In genomic region chr2:235567842-235568241, GRCh38 we compare ENCODE assay signal across 15 cellular contexts.
"Had no signal": no experiment of that assay in that cellular context is flagged by ENCODE, and none has a peak within 500 bp of the region (broad histone marks: within the 10 kb centered on the region; RNA-seq: fewer than 3 reads in every experiment).

No MANE protein-coding gene starts in this region.

- ATAC-seq: left lung; naive thymus-derived CD8-positive, alpha-beta T cell; stimulated activated naive CD8-positive, alpha-beta T cell treated with anti-CD3 and anti-CD28 coated beads, Interleukin-15, amount 100 ng/mL, for 72 hours; upper lobe of right lung had no signal

- H3K36me3 ChIP-seq: left lung, right atrium auricular region, upper lobe of right lung had no signal

- H3K9me3 Mint-ChIP-seq: activated CD4-positive, alpha-beta T cell treated with anti-CD3 and anti-CD28 coated beads, Interleukin-2, amount 10 ng/mL, durations not matched to agents 24 days and 14 days had no signal

- H3K4me3 ChIP-seq: left lung, mucosa of descending colon, right atrium auricular region, skin epidermis, upper lobe of right lung had no signal

- H3K4me1 Mint-ChIP-seq: memory B cell; stimulated activated naive CD8-positive, alpha-beta T cell treated with anti-CD3 and anti-CD28 coated beads, Interleukin-15, amount 100 ng/mL, for 72 hours had no signal

- H3K27ac ChIP-seq: left lung, right atrium auricular region, skin epidermis, upper lobe of right lung had no signal

- H3K9me3 ChIP-seq: mucosa of descending colon, upper lobe of right lung had no signal

- H3K27ac Mint-ChIP-seq: activated CD4-positive, alpha-beta T cell treated with anti-CD3 and anti-CD28 coated beads, Interleukin-2, amount 10 ng/mL, durations not matched to agents 24 days and 14 days; memory B cell; naive thymus-derived CD8-positive, alpha-beta T cell; stimulated activated naive CD8-positive, alpha-beta T cell treated with anti-CD3 and anti-CD28 coated beads, Interleukin-15, amount 100 ng/mL, for 72 hours had no signal

- DNase-seq: activated CD4-positive, alpha-beta T cell treated with anti-CD3 and anti-CD28 coated beads, Interleukin-2, amount 10 ng/mL, durations not matched to agents 24 days and 14 days; activated CD4-positive, CD25-positive, alpha-beta regulatory T cell; activated naive CD4-positive, alpha-beta T cell treated with Interleukin-2 at 50 U/mL for 16 hours; activated T-cell treated with anti-CD3 and anti-CD28 coated beads for 4 hours; left lung; mucosa of descending colon; naive thymus-derived CD8-positive, alpha-beta T cell; stimulated activated CD4-positive, alpha-beta T cell treated with anti-CD3 and anti-CD28 coated beads, Interleukin-4, amount 100 ng/mL, for 4 hours; stimulated activated CD8-positive, alpha-beta memory T cell treated with anti-CD3 and anti-CD28 coated beads, Interleukin-4, amount 100 ng/mL, for 48 hours; SW 1271; upper lobe of right lung had no signal

- H3K27me3 ChIP-seq: left lung, right atrium auricular region, upper lobe of right lung had no signal

- H3K4me3 Mint-ChIP-seq: activated CD4-positive, alpha-beta T cell treated with anti-CD3 and anti-CD28 coated beads, Interleukin-2, amount 10 ng/mL, durations not matched to agents 24 days and 14 days; memory B cell; naive thymus-derived CD8-positive, alpha-beta T cell; stimulated activated naive CD8-positive, alpha-beta T cell treated with anti-CD3 and anti-CD28 coated beads, Interleukin-15, amount 100 ng/mL, for 72 hours had no signal

- H3K36me3 Mint-ChIP-seq: memory B cell; naive thymus-derived CD8-positive, alpha-beta T cell had no signal
